ENCODE assay signal across 26 cellular contexts in genomic region chr17:44772308-44773024, GRCh38. TPM values are rescaled to one million over a fixed set of nuclear protein-coding genes. Genes with fewer than 3 reads are reported as not detected.
"Had no signal": no experiment of that assay in that cellular context is flagged by ENCODE, and none has a peak within 500 bp of the region (broad histone marks: within the 10 kb centered on the region; RNA-seq: fewer than 3 reads in every experiment).

No MANE protein-coding gene starts in this region.

- H3K27ac ChIP-seq: left lung, lower lobe of right lung, neutrophil, ovary, sigmoid colon, spleen, suprapubic skin, thoracic aorta, tibial artery, upper lobe of right lung had no signal

- H3K9me3 ChIP-seq: left lung, lower lobe of right lung, neutrophil, ovary, sigmoid colon, spleen, suprapubic skin, thoracic aorta, tibial artery, upper lobe of right lung had no signal

- FAIRE-seq: islet of Langerhans, kidney, small intestine, urothelium cell line had no signal

- H3K36me3 ChIP-seq: left lung, lower lobe of right lung, neutrophil, ovary, sigmoid colon, spleen, suprapubic skin, thoracic aorta, tibial artery, upper lobe of right lung had no signal

- DNase-seq: hypothalamus; immature natural killer cell; kidney; left colon; left lung; lower lobe of right lung; mammary epithelial cell; mesenchymal stem cell; naive thymus-derived CD8-positive, alpha-beta T cell; occipital lobe; sigmoid colon; small intestine; spleen; stimulated activated CD4-positive, alpha-beta T cell treated with anti-CD3 and anti-CD28 coated beads, Interleukin-4, amount 100 ng/mL, for 24 hours; stimulated activated naive CD4-positive, alpha-beta T cell; tibial artery; trophoblast cell; upper lobe of right lung had no signal

- ATAC-seq: left colon; left lung; lower lobe of right lung; naive thymus-derived CD8-positive, alpha-beta T cell; right cardiac atrium; stimulated activated effector memory CD8-positive, alpha-beta T cell treated with anti-CD3 and anti-CD28 coated beads, Interleukin-12 subunit alpha, Interleukin-12 subunit beta, amount 100 ng/mL, for 72 hours; upper lobe of right lung had no signal

- H3K4me3 ChIP-seq: left lung, lower lobe of right lung, ovary, sigmoid colon, spleen, suprapubic skin, thoracic aorta, tibial artery, upper lobe of right lung had no signal

- H3K27me3 ChIP-seq: ovary had no signal

RNA-seq across cellular contexts. Expression of gene ADAM11, which starts 13.7 kb away (rescaled TPM):
- polyA plus RNA-seq: immature natural killer cell had no signal

RNA-seq across cellular contexts. Expression of gene GJC1, which starts 57.6 kb away (rescaled TPM):
- total RNA-seq: naive thymus-derived CD8-positive, alpha-beta T cell had no signal
- polyA plus RNA-seq: immature natural killer cell; naive thymus-derived CD8-positive, alpha-beta T cell had no signal
